In the genomic region with DNA sequence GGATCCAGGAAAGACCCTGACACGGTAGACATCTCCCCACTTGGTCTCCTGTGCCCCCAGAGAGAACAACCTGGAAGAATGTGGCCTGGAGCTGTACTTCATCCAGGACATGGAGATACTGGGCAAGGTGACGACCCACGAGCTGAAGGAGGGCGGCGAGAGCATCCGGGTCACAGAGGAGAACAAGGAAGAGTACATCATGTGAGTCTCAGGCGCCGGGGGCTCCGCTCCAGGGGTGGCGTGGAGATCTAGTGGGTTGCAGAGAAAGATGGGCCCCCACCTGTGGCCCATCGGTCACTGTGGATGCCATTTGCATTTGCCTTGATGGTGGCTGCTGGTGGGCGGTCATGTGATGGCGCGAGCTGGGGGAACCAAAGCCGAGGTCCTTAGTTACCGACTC, we compare ENCODE assay signal across 22 cellular contexts. TPM values are rescaled to one million over a fixed set of nuclear protein-coding genes. Genes with fewer than 3 reads are reported as not detected.
DNase-seq lines count a peak whose midpoint lies in the region; ATAC-seq and TF ChIP-seq lines count a peak whose summit lies in the region.
"Had no signal": no experiment of that assay in that cellular context is flagged by ENCODE, and none has a peak within 500 bp of the region (broad histone marks: within the 10 kb centered on the region; RNA-seq: fewer than 3 reads in every experiment).

No MANE protein-coding gene starts in this region.

- CTCF ChIA-PET in HEK293 (lab: Yijun Ruan, JAX) (no interaction called here), GM10248 (lab: Yijun Ruan, JAX) (no interaction called here)

- TF ChIP-seq CTCF in HEK293 (tag by site-specific recombination; IDR thresholded peaks at IDR 0.05) (no peak), dorsolateral prefrontal cortex (IDR thresholded peaks at IDR 0.05 in 54 of 56, conservative IDR thresholded peaks at IDR 0.05 in 2 of 56; ENCODE audit: low read depth in 1 of 56, partially characterized antibody in 56 of 56) (no peak), neural progenitor cell (IDR thresholded peaks at IDR 0.05) (no peak), GM10248 (IDR thresholded peaks at IDR 0.05; ENCODE audit: control extremely low read depth, extremely low read depth, low read depth, missing control alignments) (no peak), GM23338 (conservative IDR thresholded peaks at IDR 0.05; ENCODE audit: low read depth in 2 of 2) (no peak)

- 77 to 84% methylated on average over 16 of the region's 16 CpGs for WGBS in aorta, 2 donors

- H3K9me3 Mint-ChIP-seq in neural progenitor cell (no peaks in the 10 kb centered on the region), GM23338 (no peaks in the 10 kb centered on the region; the same call in 2 of the 3 replicates)
- H3K9me3 Mint-ChIP-seq: CD8-positive, alpha-beta T cell; HFFc6 had no signal

- H3K27ac ChIP-seq in HEK293 (ENCODE audit: extremely low read depth, low read depth, low read length) (no peak overlapping the region), dorsolateral prefrontal cortex (peak overlapping the region in 36 of 59 donors; percentile 1 to 86 (median 50)), neural progenitor cell (no peak overlapping the region), aorta (ENCODE audit: low read depth in 1 of 2, low read length in 2 of 2) (peak overlapping the region; percentile 84 to 87), GM23338 (ENCODE audit: low read depth) (no peak overlapping the region)
- H3K27ac ChIP-seq: C4-2B had no signal

- H3K27me3 Mint-ChIP-seq in neural progenitor cell (ENCODE audit: insufficient read depth, low read depth) (peaks cover 6% of the 10 kb centered on the region), GM23338 (ENCODE audit: insufficient read depth, low read depth, poor library complexity) (peaks cover 5% of the 10 kb centered on the region)

- no peak overlapping the region for H2AFZ ChIP-seq in neural progenitor cell (replicated peaks)
- no peak overlapping the region for H2AFZ ChIP-seq in GM23338

- DNase-seq in dorsolateral prefrontal cortex (no peak), neural progenitor cell (ENCODE audit: low spot score) (no peak), aorta (peak in 1 of 2 donors; percentile 40), NCI-H1105 treated with DMSO at 0.1 percent for 48 hours (lab: John Stamatoyannopoulos, UW) (no peak), GM10248 (ENCODE audit: extremely low spot score) (no peak), GM23338 (ENCODE audit: low spot score) (no peak)
- DNase-seq: Caco-2; CD8-positive, alpha-beta T cell; HFFc6; IMR-90; KG1; MM.1S; NCI-H1417 treated with DMSO at 0.1 percent for 48 hours; NCI-H2081; NCI-H2227 treated with DMSO at 0.1 percent for 48 hours; NCI-H526 treated with DMSO at 0.1 percent for 48 hours; RPMI8226; SHP77 treated with DMSO at 0.1 percent for 48 hours had no signal

- H3K27me3 ChIP-seq in dorsolateral prefrontal cortex: no peaks in the 10 kb centered on the region
- H3K27me3 ChIP-seq in neural progenitor cell: no peaks in the 10 kb centered on the region
- no peaks in the 10 kb centered on the region for H3K27me3 ChIP-seq in aorta (ENCODE audit: control insufficient read depth in 1 of 2, insufficient read depth in 2 of 2, low read length in 1 of 2)
- no peaks in the 10 kb centered on the region for H3K27me3 ChIP-seq in GM23338 (ENCODE audit: insufficient read depth)

- H3F3A ChIP-seq in neural progenitor cell (ENCODE audit: low read depth) (no peaks in the 10 kb centered on the region), GM23338 (replicated peaks; ENCODE audit: low read depth) (0 out of 2 replicates have a peak, but pooled peaks cover 5% of the 10 kb centered on the region)

- H3K4me3 Mint-ChIP-seq in neural progenitor cell (no peak overlapping the region), GM23338 (no peak overlapping the region)
- H3K4me3 Mint-ChIP-seq: CD8-positive, alpha-beta T cell; HFFc6 had no signal

- intact Hi-C loops in dorsolateral prefrontal cortex (cut with DNase I): loop anchor here in 1 of 2 donors (10.0 kb wide), 1 partner anchor 81 kb away; no protein-coding TSS in a partner anchor
- intact Hi-C loops in aorta (cut with DNase I): no loop called here

- H4K20me1 ChIP-seq in neural progenitor cell (ENCODE audit: low read depth) (no peaks in the 10 kb centered on the region), GM23338 (replicated peaks; ENCODE audit: insufficient read depth) (no peaks in the 10 kb centered on the region)

- no peak for ATAC-seq in aorta (ENCODE audit: low FRiP score)
- no peak for ATAC-seq in GM23338
- ATAC-seq: CD8-positive, alpha-beta T cell; GM12878 had no signal

- H3K9me3 ChIP-seq in HEK293 (ENCODE audit: control insufficient read depth, insufficient read depth, low read depth, low read length) (no peaks in the 10 kb centered on the region), neural progenitor cell (ENCODE audit: low read depth) (no peaks in the 10 kb centered on the region), aorta (ENCODE audit: control insufficient read depth, low read length) (no peaks in the 10 kb centered on the region)
- H3K9me3 ChIP-seq: Caco-2 had no signal

- H3K4me1 ChIP-seq in HEK293 (ENCODE audit: control insufficient read depth, insufficient read depth, low read length) (no peaks in the 10 kb centered on the region), neural progenitor cell (no peaks in the 10 kb centered on the region), aorta (ENCODE audit: control insufficient read depth in 1 of 2, insufficient read depth in 2 of 2, low read length in 2 of 2) (no peaks in the 10 kb centered on the region), GM23338 (ENCODE audit: insufficient read depth) (no peaks in the 10 kb centered on the region)
- H3K4me1 ChIP-seq: Caco-2 had no signal

- H3K36me3 Mint-ChIP-seq in neural progenitor cell (peaks cover 16% of the 10 kb centered on the region), GM23338 (ENCODE audit: low read depth) (peaks cover 27% of the 10 kb centered on the region)

- H3K4me3 ChIP-seq in HEK293 (ENCODE audit: low read depth, low read length): no peak overlapping the region
- no peak overlapping the region for H3K4me3 ChIP-seq in dorsolateral prefrontal cortex
- no peak overlapping the region for H3K4me3 ChIP-seq in neural progenitor cell
- H3K4me3 ChIP-seq in aorta (ENCODE audit: low read length in 2 of 2): no peak overlapping the region
- no peak overlapping the region for H3K4me3 ChIP-seq in GM23338
- H3K4me3 ChIP-seq: GM12878 had no signal

- H3K79me2 ChIP-seq in neural progenitor cell (ENCODE audit: low read depth) (no peaks in the 10 kb centered on the region), GM23338 (replicated peaks; ENCODE audit: insufficient read depth) (no peaks in the 10 kb centered on the region)

- no peaks in the 10 kb centered on the region for H3K9me2 ChIP-seq in GM23338 (ENCODE audit: insufficient read depth)

- no peak overlapping the region for H3K9ac ChIP-seq in neural progenitor cell

- POLR2A ChIA-PET in HEK293 (lab: Yijun Ruan, JAX) (no interaction called here), GM10248 (lab: Yijun Ruan, JAX) (no interaction called here)

- H3K27ac Mint-ChIP-seq in neural progenitor cell (peak overlapping the region; percentile 26), GM23338 (no peak overlapping the region)
- H3K27ac Mint-ChIP-seq: CD8-positive, alpha-beta T cell; HFFc6 had no signal

- H3K4me2 ChIP-seq in neural progenitor cell (no peak overlapping the region), GM23338 (no peak overlapping the region)

- peaks cover 12% of the 10 kb centered on the region for H3K4me1 Mint-ChIP-seq in neural progenitor cell
- no peaks in the 10 kb centered on the region for H3K4me1 Mint-ChIP-seq in GM23338

- peaks cover 0 to 84% of the 10 kb centered on the region in 2 experiments; a peak in 1 of 3 replicates for H3K36me3 ChIP-seq in HEK293 (ENCODE audit: control insufficient read depth in 2 of 2, insufficient read depth in 1 of 2, low read length in 2 of 2)
- H3K36me3 ChIP-seq in neural progenitor cell: no peaks in the 10 kb centered on the region
- peaks cover under 1 to 29% of the 10 kb centered on the region in 2 donors for H3K36me3 ChIP-seq in aorta (ENCODE audit: control insufficient read depth in 1 of 2, insufficient read depth in 2 of 2, low read length in 1 of 2)
- 0 out of 2 replicates have a peak, but pooled peaks cover 6% of the 10 kb centered on the region for H3K36me3 ChIP-seq in GM23338 (ENCODE audit: insufficient read depth)

TF ChIP-seq in HEK293, 187 proteins besides CTCF, POLR2A, EP300 and RAD21 (continues in another document):
- TF ChIP-seq ZNF133 (tag by site-specific recombination; IDR thresholded peaks at IDR 0.05) (no peak), ZNF10 (tag by site-specific recombination; IDR thresholded peaks at IDR 0.05) (no peak), SCRT2 (tag by site-specific recombination; IDR thresholded peaks at IDR 0.05) (0 out of 2 replicates have a peak, but pooled peaks have one; percentile 23), ZNF510 (tag by site-specific recombination; IDR thresholded peaks at IDR 0.05; ENCODE audit: insufficient replicate concordance) (no peak), TRIM28 (IDR thresholded peaks at IDR 0.05; ENCODE audit: borderline replicate concordance, low read length) (no peak), ZNF629 (tag by site-specific recombination; IDR thresholded peaks at IDR 0.05) (no peak), ZIC2 (tag by site-specific recombination; IDR thresholded peaks at IDR 0.05) (no peak)

TF ChIP-seq in GM23338, 12 proteins besides CTCF, POLR2A, EP300 and RAD21 (continues in another document):
- TF ChIP-seq ZNF114 (CRISPR knock-in tag; IDR thresholded peaks at IDR 0.05): no peak
- no peak for TF ChIP-seq EZH2 (IDR thresholded peaks at IDR 0.05; ENCODE audit: low read depth, unreplicated experiment)

RNA-seq across cellular contexts. Expression of gene CLEC18A, which starts 14.9 kb away (rescaled TPM):
- 10 to 100 TPM in 5 of 120 experiments, 1 to 10 TPM in 108, under 1 TPM in 6, not detected in 1; 0.35 to 15.8 (median 3.8) TPM for total RNA-seq in dorsolateral prefrontal cortex
- 5.9 and 14.5 TPM in 2 replicates for total RNA-seq in neural progenitor cell (ENCODE audit: low replicate concordance)
- total RNA-seq in aorta: 1 to 10 TPM; 1.9 to 3.0 TPM
- polyA plus RNA-seq in aorta: 10 to 100 TPM in 1 of 2 donors, 1 to 10 TPM in 1; 2.6 to 41.6 TPM
- total RNA-seq in GM23338 (2014; rRNA removed; shearing (Covaris generic)): 0.16 and 0.90 TPM in 2 replicates
- polyA plus RNA-seq in GM23338 (2016; fragmentation: Nextera tagmentation; extraction: Ambion mirVana): 0.13 and 0.23 TPM in 2 replicates
- total RNA-seq: NCI-H460 had no signal
- polyA plus RNA-seq: IMR-90 had no signal

Comparison
In these comparisons a context has a peak if more than half of its experiments do, and no peak if none do; other contexts are left out.
1. H3K27ac ChIP-seq: peak in dorsolateral prefrontal cortex (36 of 59) and aorta (2 of 2); none in HEK293 (single experiment), neural progenitor cell (single experiment) and GM23338 (single experiment).